9 cellular contexts compared by ENCODE assay signal in genomic region chr10:71999360-72000072, GRCh38. TPM values are rescaled to one million over a fixed set of nuclear protein-coding genes. Genes with fewer than 3 reads are reported as not detected.
DNase-seq lines count a peak whose midpoint lies in the region; ATAC-seq and TF ChIP-seq lines count a peak whose summit lies in the region.
"Had no signal": no experiment of that assay in that cellular context is flagged by ENCODE, and none has a peak within 500 bp of the region (broad histone marks: within the 10 kb centered on the region; RNA-seq: fewer than 3 reads in every experiment).

No MANE protein-coding gene starts in this region.

- TF ChIP-seq POLR2A in gastroesophageal sphincter (IDR thresholded peaks at IDR 0.05), result no peak

- no peaks in the 10 kb centered on the region for H3K9me3 Mint-ChIP-seq in osteocyte (ENCODE audit: unreplicated experiment)

- no peak for TF ChIP-seq EP300 in gastroesophageal sphincter (IDR thresholded peaks at IDR 0.05)

- peaks cover 69% of the 10 kb centered on the region for H3K4me1 Mint-ChIP-seq in osteocyte (ENCODE audit: unreplicated experiment)

- DNase-seq in Ammon's horn (ENCODE audit: low spot score), result peak; percentile 86
- no peak for DNase-seq in RWPE1 (ENCODE audit: low spot score)
- peak; percentile 92 for DNase-seq in osteocyte (ENCODE audit: extremely low spot score, unreplicated experiment)
- DNase-seq in Kasumi-1 (lab: John Stamatoyannopoulos, UW), result no peak
- DNase-seq in GM20000 (ENCODE audit: low spot score), result no peak
- DNase-seq in activated effector memory CD4-positive, alpha-beta T cell treated with Interleukin-2 at 50 U/mL for 16 hours, result no peak

- H3K9me3 ChIP-seq in gastroesophageal sphincter, result no peaks in the 10 kb centered on the region

- ATAC-seq in gastroesophageal sphincter (peak; percentile 86), HG02981 (IDR thresholded peaks at IDR 0.05; ENCODE audit: unreplicated experiment) (no peak)

- POLR2A ChIA-PET in RWPE1 (lab: Yijun Ruan, JAX; ENCODE audit: low non-redundant PET), result no interaction called here

- peaks cover 12 to 77% (median 43%) of the 10 kb centered on the region in 3 donors for H3K4me1 ChIP-seq in gastroesophageal sphincter

- TF ChIP-seq CTCF in RWPE1 (conservative IDR thresholded peaks at IDR 0.05; ENCODE audit: low read depth) (no peak), gastroesophageal sphincter (IDR thresholded peaks at IDR 0.05) (no peak), osteocyte (IDR thresholded peaks at IDR 0.05) (no peak), GM20000 (IDR thresholded peaks at IDR 0.05; ENCODE audit: extremely low read depth, missing control alignments) (no peak)

- peak overlapping the region in 1 of 2 donors; percentile 12 for H3K4me3 ChIP-seq in gastroesophageal sphincter

- peak overlapping the region; percentile 99 for H3K27ac Mint-ChIP-seq in osteocyte (ENCODE audit: unreplicated experiment)

- H3K36me3 Mint-ChIP-seq in osteocyte (ENCODE audit: unreplicated experiment), result no peaks in the 10 kb centered on the region

- CTCF ChIA-PET in RWPE1 (lab: Yijun Ruan, JAX), result interaction anchor here (0.5 to 1.8 kb wide), 4 partner anchors 32 to 192 kb away, joined by 3 to 7 read pairs (median 6); no protein-coding TSS in a partner anchor

- WGBS in gastroesophageal sphincter (ENCODE audit: low coverage in 1 of 2), 2 donors, result 21 to 23% methylated on average over 5 to 13 of the region's 21 CpGs

- H3K27ac ChIP-seq in RWPE1 (peak overlapping the region; percentile 96), gastroesophageal sphincter (peak overlapping the region; percentile 12 to 83 (median 80))
- H3K27ac ChIP-seq: KMS-11 had no signal

- no peaks in the 10 kb centered on the region for H3K27me3 ChIP-seq in gastroesophageal sphincter

- no peaks in the 10 kb centered on the region for H3K36me3 ChIP-seq in gastroesophageal sphincter

- H3K4me3 Mint-ChIP-seq in osteocyte (ENCODE audit: unreplicated experiment), result peak overlapping the region; percentile 60

- no peaks in the 10 kb centered on the region for H3K27me3 Mint-ChIP-seq in osteocyte (ENCODE audit: unreplicated experiment)

RNA-seq across cellular contexts. Expression of gene CHST3, which starts 35.3 kb away (rescaled TPM):
- total RNA-seq in gastroesophageal sphincter (10 to 100 TPM; 31.8 to 48.0 (median 37.3) TPM), osteocyte (35.0 and 40.9 TPM in 2 replicates)

Comparison
In these comparisons a context has a peak if more than half of its experiments do, and no peak if none do; other contexts are left out.
1. DNase-seq: peak in Ammon's horn (single experiment) and osteocyte (single experiment); none in RWPE1 (single experiment), Kasumi-1 (0 of 2), GM20000 (single experiment) and activated effector memory CD4-positive, alpha-beta T cell treated with Interleukin-2 at 50 U/mL for 16 hours (single experiment).